In the genomic region with DNA sequence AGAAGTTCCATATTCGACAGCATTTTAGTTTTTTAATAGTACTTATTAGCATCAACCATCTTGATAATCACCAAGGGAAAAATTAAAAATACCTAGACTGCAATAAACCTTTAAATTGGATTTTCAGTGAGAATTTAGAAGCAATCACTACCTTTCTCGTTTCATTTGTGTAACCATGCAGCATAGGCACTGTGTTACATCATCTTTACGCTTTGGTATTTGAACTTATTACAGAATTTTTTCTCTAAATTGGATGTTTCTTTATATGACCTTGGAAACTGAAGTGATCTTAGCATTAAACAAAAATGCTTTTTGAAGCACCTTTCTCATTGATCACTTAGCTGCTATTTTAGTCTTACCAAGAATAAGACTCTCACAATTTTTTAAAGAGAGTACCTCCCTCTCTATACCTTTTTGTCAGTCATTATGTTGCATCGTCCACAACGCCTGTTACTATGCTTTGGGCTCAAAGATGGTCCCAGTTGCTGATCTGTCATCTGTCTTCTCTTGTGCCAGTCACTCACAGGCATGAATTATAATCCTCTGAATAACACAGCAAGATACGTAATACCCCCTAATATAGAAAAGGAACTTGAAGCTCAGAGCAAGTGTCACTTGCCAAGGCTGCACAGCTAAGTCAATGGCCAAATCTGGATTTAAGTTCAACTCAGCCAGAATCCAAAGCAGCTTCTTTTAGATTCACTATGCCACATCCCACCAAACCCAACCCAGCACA, we compare ENCODE assay signal across 19 cellular contexts. TPM values are rescaled to one million over a fixed set of nuclear protein-coding genes. Genes with fewer than 3 reads are reported as not detected.
DNase-seq lines count a peak whose midpoint lies in the region; ATAC-seq and TF ChIP-seq lines count a peak whose summit lies in the region.
"Had no signal": no experiment of that assay in that cellular context is flagged by ENCODE, and none has a peak within 500 bp of the region (broad histone marks: within the 10 kb centered on the region; RNA-seq: fewer than 3 reads in every experiment).

No MANE protein-coding gene starts in this region.

- H3K4me1 Mint-ChIP-seq in activated T-cell treated with anti-CD3 and anti-CD28 coated beads, Interleukin-2, amount 50 U/mL, for 72 hours (ENCODE audit: low read depth), result peaks cover 25% of the 10 kb centered on the region
- H3K4me1 Mint-ChIP-seq in activated naive CD8-positive, alpha-beta T cell treated with anti-CD3 and anti-CD28 coated beads, Interleukin-2, amount 50 U/mL, for 24 hours, result peaks cover 10% of the 10 kb centered on the region
- H3K4me1 Mint-ChIP-seq in mesothelial cell of epicardium, result no peaks in the 10 kb centered on the region
- H3K4me1 Mint-ChIP-seq in HFFc6 (ENCODE audit: low read depth), result no peaks in the 10 kb centered on the region

- no peak for DNase-seq in activated T-cell treated with anti-CD3 and anti-CD28 coated beads, Interleukin-2, amount 50 U/mL, for 72 hours
- DNase-seq in activated T-cell treated with anti-CD3 and anti-CD28 coated beads, Interleukin-2, amount 50 U/mL, for 1 hour, result no peak
- DNase-seq in activated naive CD8-positive, alpha-beta T cell treated with anti-CD3 and anti-CD28 coated beads, Interleukin-2, amount 50 U/mL, for 24 hours, result no peak
- DNase-seq in mesothelial cell of epicardium (ENCODE audit: low spot score in 2 of 2, unreplicated experiment in 2 of 2) (no peak), substantia nigra (lab: John Stamatoyannopoulos, UW) (no peak), NCI-H510A treated with DMSO at 0.1 percent for 48 hours (lab: John Stamatoyannopoulos, UW) (no peak), HFFc6 (no peak), A172 (ENCODE audit: low spot score) (no peak)
- DNase-seq: activated CD8-positive, alpha-beta memory T cell treated with anti-CD3 and anti-CD28 coated beads for 24 hours; cerebellar nuclear complex; DMS79; effector CD8-positive, alpha-beta T cell; NCI-H1417 treated with DMSO at 0.1 percent for 48 hours; NCI-H69; right lobe of liver; SIG-M5; stimulated activated CD4-positive, alpha-beta T cell treated with anti-CD3 and anti-CD28 coated beads, Interleukin-1b, Interleukin-23, amount 100 ng/mL, for 48 hours; T-helper 1 cell had no signal

- no peak for ATAC-seq in activated T-cell treated with anti-CD3 and anti-CD28 coated beads, Interleukin-2, amount 50 U/mL, for 72 hours (replicated peaks in 1 of 2)
- no peak for ATAC-seq in activated naive CD8-positive, alpha-beta T cell treated with anti-CD3 and anti-CD28 coated beads, Interleukin-2, amount 50 U/mL, for 24 hours
- ATAC-seq: esophagus mucosa, right lobe of liver had no signal

- peak overlapping the region; percentile 4 for H3K27ac ChIP-seq in substantia nigra (ENCODE audit: low read depth, low read length, poor library complexity, severe bottlenecking)
- H3K27ac ChIP-seq: right lobe of liver had no signal

- TF ChIP-seq CTCF in mesothelial cell of epicardium (IDR thresholded peaks at IDR 0.05; ENCODE audit: unreplicated experiment) (no peak), HFFc6 (IDR thresholded peaks at IDR 0.05) (no peak)

- no peaks in the 10 kb centered on the region for H3K9me3 Mint-ChIP-seq in activated T-cell treated with anti-CD3 and anti-CD28 coated beads, Interleukin-2, amount 50 U/mL, for 72 hours
- no peaks in the 10 kb centered on the region for H3K9me3 Mint-ChIP-seq in activated naive CD8-positive, alpha-beta T cell treated with anti-CD3 and anti-CD28 coated beads, Interleukin-2, amount 50 U/mL, for 24 hours
- no peaks in the 10 kb centered on the region for H3K9me3 Mint-ChIP-seq in mesothelial cell of epicardium
- no peaks in the 10 kb centered on the region for H3K9me3 Mint-ChIP-seq in HFFc6

- H3K4me3 Mint-ChIP-seq in activated T-cell treated with anti-CD3 and anti-CD28 coated beads, Interleukin-2, amount 50 U/mL, for 72 hours, result no peak overlapping the region
- H3K4me3 Mint-ChIP-seq in activated naive CD8-positive, alpha-beta T cell treated with anti-CD3 and anti-CD28 coated beads, Interleukin-2, amount 50 U/mL, for 24 hours, result no peak overlapping the region
- H3K4me3 Mint-ChIP-seq in mesothelial cell of epicardium (no peak overlapping the region), HFFc6 (no peak overlapping the region)

- peak overlapping the region; percentile 72 for H3K27ac Mint-ChIP-seq in activated T-cell treated with anti-CD3 and anti-CD28 coated beads, Interleukin-2, amount 50 U/mL, for 72 hours
- peak overlapping the region; percentile 20 for H3K27ac Mint-ChIP-seq in activated naive CD8-positive, alpha-beta T cell treated with anti-CD3 and anti-CD28 coated beads, Interleukin-2, amount 50 U/mL, for 24 hours
- peak overlapping the region; percentile 4 for H3K27ac Mint-ChIP-seq in mesothelial cell of epicardium
- H3K27ac Mint-ChIP-seq in HFFc6, result no peak overlapping the region

- H3K36me3 Mint-ChIP-seq in activated T-cell treated with anti-CD3 and anti-CD28 coated beads, Interleukin-2, amount 50 U/mL, for 72 hours (ENCODE audit: insufficient read depth in 2 of 2), result peaks cover 4 to 26% of the 10 kb centered on the region in 2 donors
- H3K36me3 Mint-ChIP-seq in activated naive CD8-positive, alpha-beta T cell treated with anti-CD3 and anti-CD28 coated beads, Interleukin-2, amount 50 U/mL, for 24 hours (ENCODE audit: low read depth), result peaks cover 33% of the 10 kb centered on the region
- H3K36me3 Mint-ChIP-seq in mesothelial cell of epicardium (peaks cover 32% of the 10 kb centered on the region), HFFc6 (ENCODE audit: low read depth) (peaks cover 6% of the 10 kb centered on the region; the same call in 1 of the 2 replicates)

- H3K27me3 Mint-ChIP-seq in activated T-cell treated with anti-CD3 and anti-CD28 coated beads, Interleukin-2, amount 50 U/mL, for 72 hours (ENCODE audit: low read depth), result no peaks in the 10 kb centered on the region
- H3K27me3 Mint-ChIP-seq in activated naive CD8-positive, alpha-beta T cell treated with anti-CD3 and anti-CD28 coated beads, Interleukin-2, amount 50 U/mL, for 24 hours, result no peaks in the 10 kb centered on the region
- no peaks in the 10 kb centered on the region for H3K27me3 Mint-ChIP-seq in mesothelial cell of epicardium (ENCODE audit: low read depth)
- H3K27me3 Mint-ChIP-seq in HFFc6 (ENCODE audit: insufficient read depth), result no peaks in the 10 kb centered on the region

RNA-seq across cellular contexts. Expression of a gene that starts 19.6 kb away (rescaled TPM):
- total RNA-seq in activated T-cell treated with anti-CD3 and anti-CD28 coated beads, Interleukin-2, amount 50 U/mL, for 72 hours, result 10 to 100 TPM; 81.2 to 84.3 TPM
- total RNA-seq in mesothelial cell of epicardium, result 35.2 to 36.6 TPM (median 36.4 TPM) in 3 replicates
- 10 to 100 TPM; 21.0 to 29.6 (median 25.3) TPM for total RNA-seq in HFFc6 (2021; fragmentation: NEBNext Ultra II Directional; extraction: Animal tissue kit (Norgen Biotek cat#: 25700))
- total RNA-seq in A172 (2014; rRNA removed; shearing (Covaris generic)), result 30.0 and 39.5 TPM in 2 replicates

RNA-seq across cellular contexts. Expression of a gene that starts 19.9 kb away (rescaled TPM):
- total RNA-seq in activated T-cell treated with anti-CD3 and anti-CD28 coated beads, Interleukin-2, amount 50 U/mL, for 72 hours, result 100 to 1,000 TPM; 183 to 197 TPM
- total RNA-seq in mesothelial cell of epicardium, result 74.3 to 80.5 TPM (median 78.7 TPM) in 3 replicates
- total RNA-seq in HFFc6 (2021; fragmentation: NEBNext Ultra II Directional; extraction: Animal tissue kit (Norgen Biotek cat#: 25700)), result 10 to 100 TPM; 40.4 to 46.0 (median 40.7) TPM
- total RNA-seq in A172 (2014; rRNA removed; shearing (Covaris generic)), result 69.5 and 78.1 TPM in 2 replicates

RNA-seq across cellular contexts. Expression of a gene that starts 38.0 kb away (rescaled TPM):
- total RNA-seq in activated T-cell treated with anti-CD3 and anti-CD28 coated beads, Interleukin-2, amount 50 U/mL, for 72 hours, result 1,000 to 10,000 TPM; 1,119 to 1,202 TPM
- total RNA-seq in mesothelial cell of epicardium, result 61.6 to 62.5 TPM (median 61.9 TPM) in 3 replicates
- 10 to 100 TPM; 27.7 to 32.4 (median 30.0) TPM for total RNA-seq in HFFc6 (2021; fragmentation: NEBNext Ultra II Directional; extraction: Animal tissue kit (Norgen Biotek cat#: 25700))
- 7.8 and 14.6 TPM in 2 replicates for total RNA-seq in A172 (2014; rRNA removed; shearing (Covaris generic))

Comparison
In these comparisons a context has a peak if more than half of its experiments do, and no peak if none do; other contexts are left out.
1. RNA of a gene that starts 38.0 kb away (total RNA-seq): 1,119 to 1,202 TPM in activated T-cell treated with anti-CD3 and anti-CD28 coated beads, Interleukin-2, amount 50 U/mL, for 72 hours; 61.6 to 62.5 TPM in mesothelial cell of epicardium, 27.7 to 32.4 TPM in HFFc6 and 7.8 to 14.6 TPM in A172; every median in the first group is over 10 times any median in the second.